8 cellular contexts compared by ENCODE assay signal in the genomic region with DNA sequence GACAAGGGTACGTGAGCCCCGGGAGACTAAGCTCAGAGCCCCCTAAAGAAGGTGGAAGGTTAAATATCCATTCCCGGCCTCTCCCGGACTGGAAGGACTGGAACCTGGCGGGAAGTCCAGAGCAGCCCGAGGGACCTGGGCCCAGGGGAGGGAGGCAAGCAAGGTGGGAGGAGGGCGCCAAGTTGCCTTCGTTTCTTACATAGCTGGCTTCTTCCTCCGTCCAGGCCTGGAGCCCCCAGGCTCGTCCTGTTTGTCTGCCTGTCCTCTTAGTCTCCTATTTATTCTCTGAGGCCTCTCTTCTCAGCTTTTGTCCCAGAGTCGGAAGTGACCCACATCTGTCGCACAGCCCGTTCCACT. TPM values are rescaled to one million over a fixed set of nuclear protein-coding genes. Genes with fewer than 3 reads are reported as not detected.
A peak's percentile ranks its signal among the peaks of the same experiment; 100 is the strongest.
DNase-seq lines count a peak whose midpoint lies in the region; ATAC-seq, FAIRE-seq and TF ChIP-seq lines count a peak whose summit lies in the region.

No MANE protein-coding gene starts in this region.

- no peaks in the 10 kb centered on the region for H3K9me2 ChIP-seq in HCT116 (ENCODE audit: insufficient read depth)

- H3K27ac Mint-ChIP-seq in activated naive CD4-positive, alpha-beta T cell treated with anti-CD3 and anti-CD28 coated beads, Interleukin-2, amount 10 ng/mL, durations not matched to agents 7 days and 5 days, result peak overlapping the region; percentile 92
- H3K27ac Mint-ChIP-seq in stimulated activated naive B cell treated with anti-CD40 and anti-IgM and Interleukin-4, amounts not matched to agents 10 μg/mL and 1 μg/mL and 100 μg/mL, for 72 hours, result peak overlapping the region; percentile 99

- H3K4me1 ChIP-seq in A549 (peaks cover 18% of the 10 kb centered on the region), HCT116 (ENCODE audit: control insufficient read depth in 1 of 2, insufficient read depth in 2 of 2, low read length in 2 of 2) (peaks cover 15 to 22% of the 10 kb centered on the region in 2 experiments), iPS-15b (ENCODE audit: control insufficient read depth, insufficient read depth, low read length) (peaks cover 8% of the 10 kb centered on the region)

- 15% methylated on average over 13 of the region's 13 CpGs for WGBS in A549 (ENCODE audit: missing lambda C conversion rate)

- RAD21 ChIA-PET in HCT116 (lab: Charles Lee; ENCODE audit: low non-redundant PET in 1 of 2, low total read pairs in 2 of 2, uncharacterized antibody in 2 of 2, unreplicated experiment in 2 of 2), result interaction anchor here in 1 of 2 experiments (0.5 kb wide), 1 partner anchor 173 kb away, joined by 3 read pairs; no protein-coding TSS in a partner anchor

- TF ChIP-seq EP300 in A549 (IDR thresholded peaks at IDR 0.05), result no peak

- POLR2A ChIA-PET in A549 (lab: Yijun Ruan, JAX), result interaction anchor here (1.2 to 3.7 kb wide), 7 partner anchors 10 to 147 kb away, joined by 3 to 55 read pairs (median 13); partner anchors contain the start of genes CARMIL3, CPNE6, DCAF11 and NRL
- POLR2A ChIA-PET in HCT116 (lab: Charles Lee), result interaction anchor here (1.1 to 4.5 kb wide), 5 partner anchors 12 to 66 kb away, joined by 4 to 49 read pairs (median 8); partner anchors contain the start of genes DCAF11, IRF9 and NRL

- H3K9me3 ChIP-seq in A549 (no peaks in the 10 kb centered on the region), HCT116 (ENCODE audit: control insufficient read depth in 1 of 2, insufficient read depth in 1 of 2, low read depth in 1 of 2, low read length in 2 of 2) (no peaks in the 10 kb centered on the region), iPS-15b (ENCODE audit: control insufficient read depth, insufficient read depth, low read length) (no peaks in the 10 kb centered on the region)

- TF ChIP-seq CTCF in A549 (IDR thresholded peaks at IDR 0.05) (no peak), HCT116 (IDR thresholded peaks at IDR 0.05 in 2 of 3, conservative IDR thresholded peaks at IDR 0.05 in 1 of 3; ENCODE audit: borderline replicate concordance in 1 of 3, insufficient read depth in 1 of 3, low read depth in 2 of 3, low read length in 2 of 3) (no peak)

- DNase-seq in A549 (ENCODE audit: low read depth in 1 of 2, low spot score in 1 of 2) (no peak), HCT116 (ENCODE audit: low read depth, low spot score) (no peak), CD1c-positive myeloid dendritic cell (ENCODE audit: extremely low spot score) (no peak), ACHN (no peak)
- no peak for DNase-seq in activated naive CD4-positive, alpha-beta T cell treated with anti-CD3 and anti-CD28 coated beads, Interleukin-2, amount 10 ng/mL, durations not matched to agents 7 days and 5 days
- DNase-seq in stimulated activated naive B cell treated with anti-CD40 and anti-IgM and Interleukin-4, amounts not matched to agents 10 μg/mL and 1 μg/mL and 100 μg/mL, for 72 hours, result no peak
- no peak for DNase-seq in activated effector memory CD4-positive, alpha-beta T cell treated with Interleukin-2 at 50 U/mL for 16 hours

- H3K4me2 ChIP-seq in A549 (peak overlapping the region; percentile 89), HCT116 (ENCODE audit: low read length) (peak overlapping the region; percentile 87)

- H3K4me3 ChIP-seq in A549, result peak overlapping the region; percentile 70
- peak overlapping the region; percentile 94 to 96 for H3K4me3 ChIP-seq in HCT116 (replicated peaks in 1 of 2; ENCODE audit: low read depth in 1 of 2, low read length in 2 of 2)
- H3K4me3 ChIP-seq in iPS-15b (ENCODE audit: low read depth, low read length), result peak overlapping the region; percentile 94

- no peak overlapping the region for H2AFZ ChIP-seq in HCT116 (ENCODE audit: low read depth, low read length, poor library complexity, severe bottlenecking)

- CTCF ChIA-PET in A549 (lab: Yijun Ruan, JAX) (interaction anchor here (0.9 to 12.6 kb wide), 7 partner anchors 11 to 66 kb away, joined by 3 to 405 read pairs (median 3); partner anchors contain the start of gene PSME1), HCT116 (lab: Charles Lee) (interaction anchor here (6.0 kb wide), 1 partner anchor 14 kb away, joined by 73 read pairs; no protein-coding TSS in a partner anchor)
- CTCF ChIA-PET in activated naive CD4-positive, alpha-beta T cell treated with anti-CD3 and anti-CD28 coated beads, Interleukin-2, amount 10 ng/mL, durations not matched to agents 7 days and 5 days (lab: Charles Lee), result interaction anchor here (0.7 to 11.8 kb wide), 6 partner anchors 12 to 48 kb away, joined by 3 to 240 read pairs (median 56); partner anchors contain the start of genes CPNE6, DCAF11 and NRL

- H3K36me3 Mint-ChIP-seq in activated naive CD4-positive, alpha-beta T cell treated with anti-CD3 and anti-CD28 coated beads, Interleukin-2, amount 10 ng/mL, durations not matched to agents 7 days and 5 days, result peaks cover 28% of the 10 kb centered on the region
- peaks cover 19 to 33% of the 10 kb centered on the region in 2 donors for H3K36me3 Mint-ChIP-seq in stimulated activated naive B cell treated with anti-CD40 and anti-IgM and Interleukin-4, amounts not matched to agents 10 μg/mL and 1 μg/mL and 100 μg/mL, for 72 hours

- ATAC-seq in A549 (peak in 1 of 2 experiments; percentile 27; a peak in 3 of 6 replicates), HCT116 (no peak; the same call in 1 of the 2 replicates)
- peak; percentile 8 to 10 for ATAC-seq in stimulated activated naive B cell treated with anti-CD40 and anti-IgM and Interleukin-4, amounts not matched to agents 10 μg/mL and 1 μg/mL and 100 μg/mL, for 72 hours (replicated peaks)

- BruUV-seq in HCT116 (replicated peaks; lab: Mats Ljungman, UMichigan), result no TSS peak

- in situ Hi-C loops in ACHN (cut with HindIII; ENCODE audit: low pct_ligation_motif_present, low pct_unique_long_range_greater_than_20kb, low sequenced_read_pairs), result no loop called here

- intact Hi-C loops in HCT116 (cut with micrococcal nuclease), result loop anchor here (1.0 to 10.0 kb wide), 2 partner anchors 19 to 110 kb away; partner anchors contain the start of genes DCAF11, DHRS4L2 and NRL

- peak overlapping the region; percentile 84 for H3K9ac ChIP-seq in HCT116 (ENCODE audit: low read length)
- H3K9ac ChIP-seq in iPS-15b (ENCODE audit: low read depth, low read length), result peak overlapping the region; percentile 95

- peaks cover 7% of the 10 kb centered on the region; the same call in 1 of the 2 replicates for H3K79me2 ChIP-seq in HCT116 (ENCODE audit: insufficient read depth, low read length)

- FAIRE-seq in A549 (lab: Jason Lieb, UNC), result no peak

- TF ChIP-seq RAD21 in A549 (conservative IDR thresholded peaks at IDR 0.05 in 1 of 2, IDR thresholded peaks at IDR 0.05 in 1 of 2), result no peak
- TF ChIP-seq RAD21 in HCT116 (IDR thresholded peaks at IDR 0.05; ENCODE audit: low read depth), result no peak

- TF ChIP-seq POLR2A in A549 (IDR thresholded peaks at IDR 0.05; ENCODE audit: low read length) (no peak), HCT116 (IDR thresholded peaks at IDR 0.05; ENCODE audit: borderline replicate concordance, extremely low read depth, insufficient read depth, insufficient read length) (no peak)

- H3K9me3 Mint-ChIP-seq in activated naive CD4-positive, alpha-beta T cell treated with anti-CD3 and anti-CD28 coated beads, Interleukin-2, amount 10 ng/mL, durations not matched to agents 7 days and 5 days, result no peaks in the 10 kb centered on the region
- no peaks in the 10 kb centered on the region for H3K9me3 Mint-ChIP-seq in stimulated activated naive B cell treated with anti-CD40 and anti-IgM and Interleukin-4, amounts not matched to agents 10 μg/mL and 1 μg/mL and 100 μg/mL, for 72 hours

- H3K4me1 Mint-ChIP-seq in activated naive CD4-positive, alpha-beta T cell treated with anti-CD3 and anti-CD28 coated beads, Interleukin-2, amount 10 ng/mL, durations not matched to agents 7 days and 5 days, result peaks cover 37% of the 10 kb centered on the region
- peaks cover 30 to 38% of the 10 kb centered on the region in 2 donors for H3K4me1 Mint-ChIP-seq in stimulated activated naive B cell treated with anti-CD40 and anti-IgM and Interleukin-4, amounts not matched to agents 10 μg/mL and 1 μg/mL and 100 μg/mL, for 72 hours

- H3K27ac ChIP-seq in A549 (peak overlapping the region; percentile 95 to 100), HCT116 (ENCODE audit: low read depth, low read length) (peak overlapping the region; percentile 87)

- no peaks in the 10 kb centered on the region for H3K36me3 ChIP-seq in HCT116 (ENCODE audit: control insufficient read depth in 1 of 2, insufficient read depth in 2 of 2, low read length in 2 of 2)
- peaks cover 23% of the 10 kb centered on the region for H3K36me3 ChIP-seq in iPS-15b (ENCODE audit: control insufficient read depth, insufficient read depth, low read length)

- no peaks in the 10 kb centered on the region for H3K27me3 Mint-ChIP-seq in activated naive CD4-positive, alpha-beta T cell treated with anti-CD3 and anti-CD28 coated beads, Interleukin-2, amount 10 ng/mL, durations not matched to agents 7 days and 5 days
- H3K27me3 Mint-ChIP-seq in stimulated activated naive B cell treated with anti-CD40 and anti-IgM and Interleukin-4, amounts not matched to agents 10 μg/mL and 1 μg/mL and 100 μg/mL, for 72 hours, result no peaks in the 10 kb centered on the region

- H4K20me1 ChIP-seq in HCT116 (ENCODE audit: insufficient read depth), result no peaks in the 10 kb centered on the region

- H3K4me3 Mint-ChIP-seq in activated naive CD4-positive, alpha-beta T cell treated with anti-CD3 and anti-CD28 coated beads, Interleukin-2, amount 10 ng/mL, durations not matched to agents 7 days and 5 days, result peak overlapping the region; percentile 92
- H3K4me3 Mint-ChIP-seq in stimulated activated naive B cell treated with anti-CD40 and anti-IgM and Interleukin-4, amounts not matched to agents 10 μg/mL and 1 μg/mL and 100 μg/mL, for 72 hours, result peak overlapping the region; percentile 95 to 99

- H3K27me3 ChIP-seq in HCT116 (ENCODE audit: insufficient read depth, low read length) (no peaks in the 10 kb centered on the region), iPS-15b (ENCODE audit: control insufficient read depth, insufficient read depth, low read length) (peaks cover 6% of the 10 kb centered on the region)

RNA-seq across cellular contexts. Expression of gene PCK2, which starts 0.7 kb away (rescaled TPM):
- polyA plus RNA-seq in A549 (2011; rRNA removed) (52.1 and 60.2 TPM in 2 replicates), A549 (2017; fragmentation: RNase III; extraction: RNeasy Plus Mini Kit Qiagen cat#74134 plus additional on column Dnase treatment) (16.9 to 20.7 TPM (median 18.8 TPM) in 3 replicates)
- 35.2 and 38.7 TPM in 2 replicates for polyA plus RNA-seq in A549 (2012; cell fraction: cytosol; rRNA removed)
- 67.7 and 94.9 TPM in 2 replicates for polyA plus RNA-seq in A549 (2012; cell fraction: nucleus; rRNA removed)
- 93.2 and 112 TPM in 2 replicates for polyA minus RNA-seq in A549 (2011; rRNA and poly(A)+ RNA removed)
- total RNA-seq in HCT116 (2021; ENCODE audit: unreplicated experiment), result 94.1 TPM
- 137 and 142 TPM in 2 replicates for polyA plus RNA-seq in HCT116 (2012)

RNA-seq across cellular contexts. Expression of gene DCAF11, which starts 19.8 kb away (rescaled TPM):
- 27.9 and 30.2 TPM in 2 replicates for polyA plus RNA-seq in A549 (2011; rRNA removed)
- polyA plus RNA-seq in A549 (2012; cell fraction: cytosol; rRNA removed), result 19.8 and 23.0 TPM in 2 replicates
- polyA plus RNA-seq in A549 (2012; cell fraction: nucleus; rRNA removed), result 25.8 and 32.7 TPM in 2 replicates
- 22.2 to 31.4 TPM (median 30.7 TPM) in 3 replicates for polyA plus RNA-seq in A549 (2017; fragmentation: RNase III; extraction: RNeasy Plus Mini Kit Qiagen cat#74134 plus additional on column Dnase treatment)
- 41.2 and 48.4 TPM in 2 replicates for polyA minus RNA-seq in A549 (2011; rRNA and poly(A)+ RNA removed)
- 47.5 TPM for total RNA-seq in HCT116 (2021; ENCODE audit: unreplicated experiment)
- polyA plus RNA-seq in HCT116 (2012), result 40.1 and 45.9 TPM in 2 replicates

RNA-seq across cellular contexts. Expression of gene NRL, which starts 19.9 kb away (rescaled TPM):
- polyA plus RNA-seq in A549 (2011; rRNA removed) (0.86 and 0.97 TPM in 2 replicates), A549 (2017; fragmentation: RNase III; extraction: RNeasy Plus Mini Kit Qiagen cat#74134 plus additional on column Dnase treatment) (0.84 to 0.93 TPM (median 0.88 TPM) in 3 replicates)
- polyA plus RNA-seq in A549 (2012; cell fraction: cytosol; rRNA removed), result 0.66 and 1.6 TPM in 2 replicates
- 0.71 and 1.3 TPM in 2 replicates for polyA plus RNA-seq in A549 (2012; cell fraction: nucleus; rRNA removed)
- 0.95 and 1.1 TPM in 2 replicates for polyA minus RNA-seq in A549 (2011; rRNA and poly(A)+ RNA removed)
- total RNA-seq in HCT116 (2021; ENCODE audit: unreplicated experiment), result 0.66 TPM
- 0.50 and 0.68 TPM in 2 replicates for polyA plus RNA-seq in HCT116 (2012)

RNA-seq across cellular contexts. Expression of gene CPNE6, which starts 23.5 kb away (rescaled TPM):
- polyA plus RNA-seq in A549 (2011; rRNA removed) (not detected in 2 replicates), A549 (2017; fragmentation: RNase III; extraction: RNeasy Plus Mini Kit Qiagen cat#74134 plus additional on column Dnase treatment) (not detected in 3 replicates)
- polyA plus RNA-seq in A549 (2012; cell fraction: cytosol; rRNA removed), result 0.01 TPM in 1 of 2 replicates, not detected in the other
- 0.04 TPM in 1 of 2 replicates, not detected in the other for polyA plus RNA-seq in A549 (2012; cell fraction: nucleus; rRNA removed)
- not detected in 2 replicates for polyA minus RNA-seq in A549 (2011; rRNA and poly(A)+ RNA removed)
- not detected for total RNA-seq in HCT116 (2021; ENCODE audit: unreplicated experiment)
- not detected in 2 replicates for polyA plus RNA-seq in HCT116 (2012)

RNA-seq across cellular contexts. Expression of gene FITM1, which starts 35.6 kb away (rescaled TPM):
- polyA plus RNA-seq in A549 (2011; rRNA removed), result 0.06 TPM in 1 of 2 replicates, not detected in the other
- polyA plus RNA-seq in A549 (2012; cell fraction: cytosol; rRNA removed), result 0.12 and 0.18 TPM in 2 replicates
- 0.94 and 1.4 TPM in 2 replicates for polyA plus RNA-seq in A549 (2012; cell fraction: nucleus; rRNA removed)
- polyA plus RNA-seq in A549 (2017; fragmentation: RNase III; extraction: RNeasy Plus Mini Kit Qiagen cat#74134 plus additional on column Dnase treatment), result 0.36 TPM in 1 of 3 replicates, not detected in the others
- polyA minus RNA-seq in A549 (2011; rRNA and poly(A)+ RNA removed), result not detected in 2 replicates
- total RNA-seq in HCT116 (2021; ENCODE audit: unreplicated experiment), result 0.81 TPM
- polyA plus RNA-seq in HCT116 (2012), result 0.26 and 0.62 TPM in 2 replicates
